10 cellular contexts compared by ENCODE assay signal in genomic region chr9:115694014-115694413, GRCh38.
DNase-seq lines count a peak whose midpoint lies in the region; ATAC-seq, FAIRE-seq and TF ChIP-seq lines count a peak whose summit lies in the region.
"Had no signal": no experiment of that assay in that cellular context is flagged by ENCODE, and none has a peak within 500 bp of the region (broad histone marks: within the 10 kb centered on the region; RNA-seq: fewer than 3 reads in every experiment).

No MANE protein-coding gene starts in this region.

- TF ChIP-seq CTCF in fibroblast of pulmonary artery (IDR thresholded peaks at IDR 0.05; ENCODE audit: low read length, missing control alignments), result peak; percentile 63
- no peak for TF ChIP-seq CTCF in pancreas (IDR thresholded peaks at IDR 0.05)

- no peaks in the 10 kb centered on the region for H3K27me3 ChIP-seq in pancreas

- 29 to 32% methylated on average over 2 of the region's 2 CpGs for WGBS in pancreas, 2 donors

- no peak overlapping the region for H3K4me3 ChIP-seq in fibroblast of pulmonary artery (replicated peaks; ENCODE audit: low read depth, low read length)
- H3K4me3 ChIP-seq in pancreas, result no peak overlapping the region

- peaks cover 0 to 5% (median 0%) of the 10 kb centered on the region in 3 donors for H3K4me1 ChIP-seq in pancreas
- H3K4me1 ChIP-seq: parathyroid adenoma had no signal

- peak in 3 of 4 donors; percentile 59 to 73 (median 60) for ATAC-seq in pancreas

- no peaks in the 10 kb centered on the region for H3K9me3 ChIP-seq in pancreas

- H3K27ac ChIP-seq in pancreas, result no peak overlapping the region
- H3K27ac ChIP-seq: parathyroid adenoma had no signal

- intact Hi-C loops in pancreas (cut with DNase I), result no loop called here

- H3K36me3 ChIP-seq in pancreas, result no peaks in the 10 kb centered on the region

- FAIRE-seq in H54 (lab: Jason Lieb, UNC) (peak; percentile 100), pancreas (lab: Jason Lieb, UNC) (no peak)

- TF ChIP-seq POLR2A in H54 (IDR thresholded peaks at IDR 0.05; ENCODE audit: low read depth, low read length), result no peak

- DNase-seq in H54 (ENCODE audit: insufficient read length, low spot score) (no peak), OCI-M1 (lab: John Stamatoyannopoulos, UW) (peak; percentile 50), fibroblast of pulmonary artery (ENCODE audit: low read depth) (peak; percentile 99), pancreas (peak in 1 of 6 donors; percentile 14), activated gamma-delta T cell (lab: John Stamatoyannopoulos, UW) (no peak), AML-193 (lab: John Stamatoyannopoulos, UW) (no peak)
- no peak for DNase-seq in stimulated activated CD4-positive, alpha-beta T cell treated with anti-CD3 and anti-CD28 coated beads, Interleukin-2, amount 100 ng/mL, for 24 hours
- no peak for DNase-seq in activated T-cell treated with anti-CD3 and anti-CD28 coated beads, Interleukin-2, amount 50 U/mL, for 48 hours
- DNase-seq: activated naive CD8-positive, alpha-beta T cell treated with anti-CD3 and anti-CD28 coated beads, Interleukin-2, amount 10 ng/mL, durations not matched to agents 7 days and 5 days had no signal

Comparison
In these comparisons a context has a peak if more than half of its experiments do, and no peak if none do; other contexts are left out.
1. DNase-seq: peak in OCI-M1 (single experiment) and fibroblast of pulmonary artery (single experiment); none in H54 (single experiment), stimulated activated CD4-positive, alpha-beta T cell treated with anti-CD3 and anti-CD28 coated beads, Interleukin-2, amount 100 ng/mL, for 24 hours (0 of 2), activated T-cell treated with anti-CD3 and anti-CD28 coated beads, Interleukin-2, amount 50 U/mL, for 48 hours (0 of 2), activated gamma-delta T cell (single experiment) and AML-193 (0 of 2).